Comparison of ENCODE assay signal across 1 cellular context in the genomic region with DNA sequence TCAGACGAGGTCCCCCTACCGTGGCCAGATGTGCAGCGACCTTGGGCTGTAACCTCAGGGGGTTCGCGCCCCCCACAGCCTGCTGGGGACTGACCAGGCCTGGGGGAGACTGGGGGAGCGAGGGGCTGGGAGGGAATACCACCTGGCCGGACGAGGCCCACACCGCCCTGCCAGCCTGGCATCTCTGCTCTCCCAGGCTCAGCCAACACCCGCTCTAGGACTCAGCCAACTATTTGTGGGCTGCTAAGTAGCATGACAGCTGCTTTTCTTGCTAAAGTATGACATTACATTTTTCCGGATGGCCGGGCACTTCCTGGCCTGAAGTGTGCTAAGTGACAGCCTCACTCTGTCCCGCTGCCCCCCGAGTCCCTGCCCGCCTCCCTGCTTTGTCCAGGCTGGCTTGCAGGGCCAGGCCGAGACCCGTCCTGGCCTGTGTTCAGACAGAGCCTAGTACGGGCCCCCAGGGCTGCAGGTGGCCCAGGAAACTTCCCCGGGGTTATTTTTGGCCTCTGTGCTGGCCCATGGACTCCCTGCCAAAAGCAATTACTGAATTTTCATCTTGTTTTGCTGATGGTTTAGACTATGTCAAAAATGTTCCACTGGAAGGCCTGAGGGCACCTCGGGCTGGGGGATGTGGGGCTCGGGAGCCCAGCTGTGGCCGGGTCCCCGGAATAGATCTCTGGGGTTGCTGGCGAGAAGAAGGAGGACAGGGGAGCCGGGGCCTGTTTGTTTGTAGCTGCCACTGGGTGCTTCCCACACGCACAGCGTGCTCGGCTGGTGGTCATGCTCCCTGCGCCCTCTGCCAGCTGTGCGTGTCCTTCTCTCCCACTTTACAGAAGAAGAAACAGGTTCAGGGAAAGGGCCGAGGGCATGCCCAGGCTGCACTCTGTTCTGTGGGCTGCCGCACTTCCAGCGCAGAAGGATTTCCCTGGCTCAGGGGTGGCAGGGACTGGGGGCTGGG.
TF ChIP-seq lines count a peak whose summit lies in the region.

No MANE protein-coding gene starts in this region.

TF ChIP-seq in IMR-90, 13 proteins besides CTCF, POLR2A, EP300 and RAD21 (continued from another document):
- TF ChIP-seq, protein P1, sequence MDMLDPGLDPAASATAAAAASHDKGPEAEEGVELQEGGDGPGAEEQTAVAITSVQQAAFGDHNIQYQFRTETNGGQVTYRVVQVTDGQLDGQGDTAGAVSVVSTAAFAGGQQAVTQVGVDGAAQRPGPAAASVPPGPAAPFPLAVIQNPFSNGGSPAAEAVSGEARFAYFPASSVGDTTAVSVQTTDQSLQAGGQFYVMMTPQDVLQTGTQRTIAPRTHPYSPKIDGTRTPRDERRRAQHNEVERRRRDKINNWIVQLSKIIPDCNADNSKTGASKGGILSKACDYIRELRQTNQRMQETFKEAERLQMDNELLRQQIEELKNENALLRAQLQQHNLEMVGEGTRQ (IDR thresholded peaks at IDR 0.05; ENCODE audit: low read depth, low read length) = no peak
- TF ChIP-seq SMC3 (IDR thresholded peaks at IDR 0.05; ENCODE audit: low read depth, low read length) = no peak
- TF ChIP-seq RFX5 (IDR thresholded peaks at IDR 0.05; ENCODE audit: low read depth, low read length) = no peak
- TF ChIP-seq RCOR1 (IDR thresholded peaks at IDR 0.05; ENCODE audit: insufficient replicate concordance, low read length) = no peak
- TF ChIP-seq, protein P2, sequence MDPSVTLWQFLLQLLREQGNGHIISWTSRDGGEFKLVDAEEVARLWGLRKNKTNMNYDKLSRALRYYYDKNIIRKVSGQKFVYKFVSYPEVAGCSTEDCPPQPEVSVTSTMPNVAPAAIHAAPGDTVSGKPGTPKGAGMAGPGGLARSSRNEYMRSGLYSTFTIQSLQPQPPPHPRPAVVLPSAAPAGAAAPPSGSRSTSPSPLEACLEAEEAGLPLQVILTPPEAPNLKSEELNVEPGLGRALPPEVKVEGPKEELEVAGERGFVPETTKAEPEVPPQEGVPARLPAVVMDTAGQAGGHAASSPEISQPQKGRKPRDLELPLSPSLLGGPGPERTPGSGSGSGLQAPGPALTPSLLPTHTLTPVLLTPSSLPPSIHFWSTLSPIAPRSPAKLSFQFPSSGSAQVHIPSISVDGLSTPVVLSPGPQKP (IDR thresholded peaks at IDR 0.05; ENCODE audit: borderline replicate concordance, low read depth, low read length) = no peak
